In the genomic region with DNA sequence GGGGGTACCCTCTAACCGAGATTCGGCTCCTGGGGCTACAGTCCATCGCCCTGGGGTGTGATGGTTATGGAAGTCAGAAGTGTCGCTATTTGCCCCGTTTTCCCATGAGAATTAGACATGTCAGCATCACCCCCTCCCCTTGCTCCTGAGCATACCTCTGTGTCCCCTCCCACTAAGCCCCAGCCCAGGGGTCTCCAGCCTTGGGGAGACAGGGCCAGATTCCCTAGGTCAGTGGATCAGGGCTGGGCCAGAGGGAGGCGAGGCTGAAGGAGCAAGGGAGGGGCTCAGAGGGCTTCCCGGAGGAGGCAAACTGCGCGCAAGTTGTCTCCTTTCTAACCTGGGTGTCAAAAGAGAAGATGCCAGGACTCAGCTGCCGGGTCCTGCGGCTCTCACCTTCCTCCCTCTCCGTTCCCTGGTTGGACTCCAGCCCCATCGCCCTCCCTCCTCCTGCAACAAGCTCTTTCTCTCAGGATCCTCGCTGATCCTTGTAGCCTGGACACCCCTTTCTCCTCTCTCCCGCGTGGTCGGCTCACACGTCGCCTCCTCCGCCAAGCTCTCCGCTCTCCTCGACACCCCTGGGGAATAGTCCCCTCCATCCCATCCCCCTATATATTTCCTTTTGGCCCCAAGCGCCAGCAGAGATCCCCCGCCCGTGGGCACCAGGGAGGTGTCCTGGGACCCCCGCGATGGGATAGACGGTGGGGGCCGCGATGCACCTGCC, we compare ENCODE assay signal across 9 cellular contexts. TPM values are rescaled to one million over a fixed set of nuclear protein-coding genes. Genes with fewer than 3 reads are reported as not detected.
A peak's percentile ranks its signal among the peaks of the same experiment; 100 is the strongest.
DNase-seq lines count a peak whose midpoint lies in the region; ATAC-seq and TF ChIP-seq lines count a peak whose summit lies in the region.
"Had no signal": no experiment of that assay in that cellular context is flagged by ENCODE, and none has a peak within 500 bp of the region (broad histone marks: within the 10 kb centered on the region; RNA-seq: fewer than 3 reads in every experiment).

No MANE protein-coding gene starts in this region.

- H3K9me3 Mint-ChIP-seq in nephron progenitor cell = peaks cover under 1% of the 10 kb centered on the region

- in situ Hi-C loops in ACHN (cut with HindIII; ENCODE audit: low pct_ligation_motif_present, low pct_unique_long_range_greater_than_20kb, low sequenced_read_pairs) = no loop called here

- POLR2A ChIA-PET in BJ (lab: Charles Lee) = no interaction called here

- no peak for TF ChIP-seq CTCF in BJ (IDR thresholded peaks at IDR 0.05; ENCODE audit: insufficient read depth, low read depth, low read length)
- no peak for TF ChIP-seq CTCF in HL-60 (IDR thresholded peaks at IDR 0.05; ENCODE audit: insufficient read depth, low read length)
- TF ChIP-seq CTCF in nephron progenitor cell (IDR thresholded peaks at IDR 0.05) = no peak

- H3K4me3 Mint-ChIP-seq in nephron progenitor cell = peak overlapping the region; percentile 82

- H3K4me1 Mint-ChIP-seq in nephron progenitor cell = peaks cover 46% of the 10 kb centered on the region

- no peaks in the 10 kb centered on the region for H3K36me3 Mint-ChIP-seq in nephron progenitor cell (ENCODE audit: low read depth)

- no peak for ATAC-seq in HG02642 (IDR thresholded peaks at IDR 0.05; ENCODE audit: poor library complexity, unreplicated experiment)

- DNase-seq in BJ (ENCODE audit: low read depth) (no peak), HL-60 (ENCODE audit: low read depth in 1 of 2, low spot score in 1 of 2) (no peak), caudate nucleus (lab: John Stamatoyannopoulos, UW) (peak in 16 of 61 donors; percentile 2 to 57 (median 40)), nephron progenitor cell (no peak), ACHN (no peak)
- no peak for DNase-seq in central memory CD4-positive, alpha-beta T cell
- DNase-seq in activated CD4-positive, alpha-beta T cell treated with anti-CD3 and anti-CD28 coated beads, Interleukin-2, amount 50 U/mL, for 48 hours = no peak
- DNase-seq: NCI-H2029 treated with DMSO at 0.1 percent for 48 hours had no signal

- CTCF ChIA-PET in BJ (lab: Yijun Ruan, JAX) = interaction anchor here (1.0 kb wide), 2 partner anchors 16 kb away, joined by 3 to 5 read pairs; no protein-coding TSS in a partner anchor

- H3K27ac Mint-ChIP-seq in nephron progenitor cell = no peak overlapping the region

- H3K4me3 ChIP-seq in BJ (ENCODE audit: low read depth, low read length) = peak overlapping the region; percentile 40
- H3K4me3 ChIP-seq in HL-60 (replicated peaks; ENCODE audit: insufficient read depth, low read length) = peak overlapping the region; percentile 19; the same call in 1 of the 2 replicates

- H3K27ac ChIP-seq in HL-60 (replicated peaks) (no peak overlapping the region), caudate nucleus (ENCODE audit: low read depth, low read length) (peak overlapping the region; percentile 48)

- H3K27me3 ChIP-seq in BJ (ENCODE audit: control insufficient read depth, insufficient read depth, low read length) (peaks cover 53% of the 10 kb centered on the region), HL-60 (ENCODE audit: insufficient read depth, poor library complexity, severe bottlenecking) (peaks cover 80% of the 10 kb centered on the region)

- peaks cover 91% of the 10 kb centered on the region for H3K27me3 Mint-ChIP-seq in nephron progenitor cell (ENCODE audit: low read depth, poor library complexity)

- no peaks in the 10 kb centered on the region for H3K36me3 ChIP-seq in BJ (ENCODE audit: control insufficient read depth, insufficient read depth, low read length)

RNA-seq across cellular contexts. Expression of gene TMEM59L, which starts 0.5 kb away (rescaled TPM):
- polyA plus RNA-seq in BJ (2011; rRNA removed) = 0.69 and 1.6 TPM in 2 replicates
- polyA minus RNA-seq in BJ (2011; rRNA and poly(A)+ RNA removed) = 0.33 and 0.36 TPM in 2 replicates

RNA-seq across cellular contexts. Expression of gene CRLF1, which starts 5.6 kb away (rescaled TPM):
- 5.6 and 6.6 TPM in 2 replicates for polyA plus RNA-seq in BJ (2011; rRNA removed)
- polyA minus RNA-seq in BJ (2011; rRNA and poly(A)+ RNA removed) = 1.4 and 4.8 TPM in 2 replicates

RNA-seq across cellular contexts. Expression of gene REX1BD, which starts 23.6 kb away (rescaled TPM):
- 22.4 and 24.3 TPM in 2 replicates for polyA plus RNA-seq in BJ (2011; rRNA removed)
- 1.9 and 2.2 TPM in 2 replicates for polyA minus RNA-seq in BJ (2011; rRNA and poly(A)+ RNA removed)

RNA-seq across cellular contexts. Expression of gene KLHL26, which starts 24.6 kb away (rescaled TPM):
- polyA plus RNA-seq in BJ (2011; rRNA removed) = 0.91 and 2.3 TPM in 2 replicates
- 0.90 and 0.98 TPM in 2 replicates for polyA minus RNA-seq in BJ (2011; rRNA and poly(A)+ RNA removed)

RNA-seq across cellular contexts. Expression of gene UBA52, which starts 40.6 kb away (rescaled TPM):
- polyA plus RNA-seq in BJ (2011; rRNA removed) = 2,336 and 2,472 TPM in 2 replicates
- 975 and 1,899 TPM in 2 replicates for polyA minus RNA-seq in BJ (2011; rRNA and poly(A)+ RNA removed)
